ENCODE assay signal across 1 cellular context in the genomic region with DNA sequence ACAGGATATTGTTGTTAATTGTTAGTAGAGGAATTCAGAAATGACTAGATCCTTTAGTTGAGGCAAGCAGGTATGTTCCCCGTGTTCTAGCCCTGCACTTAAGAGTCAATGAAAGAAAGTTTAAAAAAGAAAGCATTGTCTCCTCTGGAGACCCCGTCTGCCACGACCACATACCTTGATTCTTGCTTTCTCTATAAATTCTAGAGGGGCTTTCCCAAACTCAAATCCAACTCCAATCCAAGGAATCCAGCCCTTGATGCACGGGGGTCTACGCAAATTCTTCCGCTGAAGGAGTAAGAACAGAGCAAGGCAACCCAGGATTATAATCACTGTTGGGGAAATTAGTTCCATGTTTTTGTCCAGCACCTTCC.
TF ChIP-seq lines count a peak whose summit lies in the region.

No MANE protein-coding gene starts in this region.

TF ChIP-seq in K562, 482 proteins besides CTCF, POLR2A, EP300 and RAD21:
- TF ChIP-seq ZNF175 (CRISPR knock-in tag; IDR thresholded peaks at IDR 0.05; ENCODE audit: low read depth) (no peak), XRCC4 (IDR thresholded peaks at IDR 0.05; ENCODE audit: extremely low read depth, insufficient read depth, insufficient read length) (no peak), ZKSCAN3 (CRISPR knock-in tag; IDR thresholded peaks at IDR 0.05) (no peak), ELF2 (CRISPR knock-in tag; IDR thresholded peaks at IDR 0.05) (no peak), ILF3 (IDR thresholded peaks at IDR 0.05; ENCODE audit: borderline replicate concordance) (no peak), HLTF (IDR thresholded peaks at IDR 0.05) (no peak), MAFK (IDR thresholded peaks at IDR 0.05; ENCODE audit: low read length) (no peak), ZNF57 (CRISPR knock-in tag; IDR thresholded peaks at IDR 0.05) (no peak)
- TF ChIP-seq, protein P1, sequence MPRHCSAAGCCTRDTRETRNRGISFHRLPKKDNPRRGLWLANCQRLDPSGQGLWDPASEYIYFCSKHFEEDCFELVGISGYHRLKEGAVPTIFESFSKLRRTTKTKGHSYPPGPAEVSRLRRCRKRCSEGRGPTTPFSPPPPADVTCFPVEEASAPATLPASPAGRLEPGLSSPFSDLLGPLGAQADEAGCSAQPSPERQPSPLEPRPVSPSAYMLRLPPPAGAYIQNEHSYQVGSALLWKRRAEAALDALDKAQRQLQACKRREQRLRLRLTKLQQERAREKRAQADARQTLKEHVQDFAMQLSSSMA (CRISPR knock-in tag; IDR thresholded peaks at IDR 0.05): no peak
